Comparison of ENCODE assay signal across 17 cellular contexts in the genomic region with DNA sequence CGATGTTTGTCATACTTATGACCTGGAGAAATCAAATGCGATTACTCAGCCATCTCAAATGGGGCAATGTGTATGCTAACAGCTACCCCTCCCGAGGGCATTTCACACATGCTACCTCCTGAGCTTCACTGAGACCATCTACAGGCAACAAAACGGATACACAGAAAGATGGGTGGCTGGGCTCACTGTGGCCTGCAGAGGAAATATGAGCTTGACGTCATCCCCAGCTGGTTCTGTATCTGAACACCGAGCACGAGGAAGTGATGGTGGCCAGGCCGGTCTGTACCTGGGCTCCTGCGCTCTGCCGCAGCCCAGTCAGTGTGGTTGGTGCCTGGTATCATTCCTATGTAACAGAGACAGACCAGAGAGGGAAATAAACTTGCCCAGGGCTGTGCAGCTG.
DNase-seq lines count a peak whose midpoint lies in the region; TF ChIP-seq lines count a peak whose summit lies in the region.
"Had no signal": no experiment of that assay in that cellular context is flagged by ENCODE, and none has a peak within 500 bp of the region (broad histone marks: within the 10 kb centered on the region; RNA-seq: fewer than 3 reads in every experiment).

No MANE protein-coding gene starts in this region.

- no peaks in the 10 kb centered on the region for H4K20me1 ChIP-seq in neural cell (ENCODE audit: insufficient read depth)

- H3K27me3 ChIP-seq in cardiac muscle cell = no peaks in the 10 kb centered on the region
- H3K27me3 ChIP-seq in endodermal cell (ENCODE audit: control insufficient read depth, insufficient read depth, low read length, poor library complexity, severe bottlenecking) = peaks cover 9% of the 10 kb centered on the region
- no peaks in the 10 kb centered on the region for H3K27me3 ChIP-seq in neural cell (ENCODE audit: insufficient read depth, low read depth, low read length)
- no peaks in the 10 kb centered on the region for H3K27me3 ChIP-seq in thyroid gland
- H3K27me3 ChIP-seq in MG63 = no peaks in the 10 kb centered on the region

- no peaks in the 10 kb centered on the region for H3K9me3 Mint-ChIP-seq in endodermal cell
- H3K9me3 Mint-ChIP-seq: activated T-helper 2 cell treated with anti-CD3 and anti-CD28 coated beads, Interferon-gamma antibody, Interleukin-2, Interleukin-4, amounts not matched to agents 10 μg/mL and 5 μg/mL and 100 μg/mL, durations not matched to agents 14 hours and 24 hours and 36 hours had no signal

- intact Hi-C loops in cardiac septum (cut with DNase I) = loop anchor here (5.0 to 10.0 kb wide), 3 partner anchors 179 to 363 kb away; no protein-coding TSS in a partner anchor
- intact Hi-C loops in thyroid gland (cut with DNase I) = no loop called here

- H3F3A ChIP-seq in neural cell (ENCODE audit: insufficient read depth, low read length, poor library complexity, severe bottlenecking) = no peaks in the 10 kb centered on the region

- H3K36me3 ChIP-seq in cardiac muscle cell (no peaks in the 10 kb centered on the region), endodermal cell (ENCODE audit: control insufficient read depth, insufficient read depth, low read length) (no peaks in the 10 kb centered on the region), neural cell (ENCODE audit: insufficient read depth, low read length) (no peaks in the 10 kb centered on the region), thyroid gland (no peaks in the 10 kb centered on the region), MG63 (no peaks in the 10 kb centered on the region)
- H3K36me3 ChIP-seq: spleen had no signal

- H3K4me1 ChIP-seq in cardiac muscle cell (ENCODE audit: low read depth) (peaks cover 18% of the 10 kb centered on the region), endodermal cell (ENCODE audit: control insufficient read depth, insufficient read depth, low read length) (no peaks in the 10 kb centered on the region), thyroid gland (peaks cover 23 to 49% of the 10 kb centered on the region in 2 donors)

- H3K4me1 Mint-ChIP-seq in endodermal cell = peaks cover 21% of the 10 kb centered on the region

- no peaks in the 10 kb centered on the region for H3K36me3 Mint-ChIP-seq in endodermal cell (ENCODE audit: low read depth)

- H3K27me3 Mint-ChIP-seq in endodermal cell (ENCODE audit: insufficient read depth) = peaks cover 23% of the 10 kb centered on the region

- TF ChIP-seq CTCF in cardiac muscle cell (IDR thresholded peaks at IDR 0.05; ENCODE audit: low read depth, low read length) = no peak
- TF ChIP-seq CTCF in endodermal cell (conservative IDR thresholded peaks at IDR 0.05) = no peak
- TF ChIP-seq CTCF in neural cell (IDR thresholded peaks at IDR 0.05; ENCODE audit: poor library complexity, severe bottlenecking) = no peak
- TF ChIP-seq CTCF in thyroid gland (IDR thresholded peaks at IDR 0.05) = no peak

- no peaks in the 10 kb centered on the region for H3K9me3 ChIP-seq in cardiac muscle cell (ENCODE audit: low read depth)
- H3K9me3 ChIP-seq in endodermal cell (ENCODE audit: control insufficient read depth, low read length) = no peaks in the 10 kb centered on the region
- H3K9me3 ChIP-seq in neural cell (ENCODE audit: low read length) = no peaks in the 10 kb centered on the region
- no peaks in the 10 kb centered on the region for H3K9me3 ChIP-seq in thyroid gland
- H3K9me3 ChIP-seq in MG63 = no peaks in the 10 kb centered on the region
- H3K9me3 ChIP-seq: spleen had no signal

- peak overlapping the region; percentile 89 for H3K9ac ChIP-seq in endodermal cell (ENCODE audit: extremely low read depth, low read length, poor library complexity, severe bottlenecking)
- peak overlapping the region; percentile 81 for H3K9ac ChIP-seq in neural cell (ENCODE audit: low read length)
- H3K9ac ChIP-seq: KMS-11 had no signal

- H3K4me3 ChIP-seq in cardiac muscle cell (no peak overlapping the region), endodermal cell (ENCODE audit: low read length) (no peak overlapping the region), neural cell (ENCODE audit: low read length) (no peak overlapping the region), thyroid gland (replicated peaks in 1 of 3) (no peak overlapping the region), MG63 (no peak overlapping the region)
- H3K4me3 ChIP-seq: GM12878 had no signal

- no peak overlapping the region for H2AFZ ChIP-seq in neural cell (ENCODE audit: low read depth, low read length)

- no peak overlapping the region for H3K4me2 ChIP-seq in neural cell (ENCODE audit: low read length)
- H3K4me2 ChIP-seq: KMS-11 had no signal

- no peak for DNase-seq in cardiac muscle cell (ENCODE audit: low read depth in 1 of 2, low spot score in 1 of 2)
- DNase-seq in cardiac septum (ENCODE audit: low spot score) = no peak
- peak; percentile 45 for DNase-seq in endodermal cell
- no peak for DNase-seq in thyroid gland
- DNase-seq in middle frontal gyrus (ENCODE audit: extremely low spot score, low spot score) = no peak
- no peak for DNase-seq in MG63
- no peak for DNase-seq in NCI-H1105 treated with DMSO at 0.1 percent for 48 hours (lab: John Stamatoyannopoulos, UW)
- DNase-seq: activated CD4-positive, alpha-beta T cell treated with anti-CD3 and anti-CD28 coated beads for 1 hour; GF-D8; kidney; NCI-H748 treated with DMSO at 0.1 percent for 48 hours; spleen; T-helper 9 cell had no signal

- TF ChIP-seq RAD21 in neural cell (conservative IDR thresholded peaks at IDR 0.05) = no peak

- peak overlapping the region; percentile 79 for H3K4me3 Mint-ChIP-seq in endodermal cell

- peak overlapping the region; percentile 97 for H3K27ac ChIP-seq in cardiac muscle cell
- peak overlapping the region; percentile 98 for H3K27ac ChIP-seq in endodermal cell (ENCODE audit: low read depth, low read length)
- H3K27ac ChIP-seq in neural cell (ENCODE audit: low read length) = peak overlapping the region; percentile 93
- peak overlapping the region; percentile 86 to 97 (median 90) for H3K27ac ChIP-seq in thyroid gland
- H3K27ac ChIP-seq: KMS-11 had no signal

- TF ChIP-seq POLR2A in thyroid gland (IDR thresholded peaks at IDR 0.05) = no peak

- no peak overlapping the region for H3K27ac Mint-ChIP-seq in endodermal cell
- H3K27ac Mint-ChIP-seq: activated T-helper 2 cell treated with anti-CD3 and anti-CD28 coated beads, Interferon-gamma antibody, Interleukin-2, Interleukin-4, amounts not matched to agents 10 μg/mL and 5 μg/mL and 100 μg/mL, durations not matched to agents 14 hours and 24 hours and 36 hours had no signal

- TF ChIP-seq EP300 in neural cell (conservative IDR thresholded peaks at IDR 0.05; ENCODE audit: poor library complexity, severe bottlenecking) = no peak

- WGBS in endodermal cell (ENCODE audit: insufficient coverage in 1 of 2, insufficient read length in 1 of 2), 2 experiments = 94 to 95% methylated on average over 10 of the region's 10 CpGs
- 85 to 96% methylated on average over 8 to 10 of the region's 10 CpGs for WGBS in thyroid gland, 2 donors

- no peaks in the 10 kb centered on the region for H3K79me2 ChIP-seq in neural cell (replicated peaks; ENCODE audit: insufficient read depth, low read length)

- no peaks in the 10 kb centered on the region for H3K9me2 ChIP-seq in neural cell (ENCODE audit: insufficient read depth, low read length)

TF ChIP-seq in neural cell, 6 proteins besides CTCF, POLR2A, EP300 and RAD21:
- TF ChIP-seq TAF1 (IDR thresholded peaks at IDR 0.05; ENCODE audit: low read depth) = no peak
- TF ChIP-seq MXI1 (conservative IDR thresholded peaks at IDR 0.05; ENCODE audit: poor library complexity, severe bottlenecking) = no peak
- no peak for TF ChIP-seq EZH2 (IDR thresholded peaks at IDR 0.05; ENCODE audit: borderline replicate concordance, insufficient read depth, low read length, poor library complexity, severe bottlenecking)
- TF ChIP-seq, protein P1, sequence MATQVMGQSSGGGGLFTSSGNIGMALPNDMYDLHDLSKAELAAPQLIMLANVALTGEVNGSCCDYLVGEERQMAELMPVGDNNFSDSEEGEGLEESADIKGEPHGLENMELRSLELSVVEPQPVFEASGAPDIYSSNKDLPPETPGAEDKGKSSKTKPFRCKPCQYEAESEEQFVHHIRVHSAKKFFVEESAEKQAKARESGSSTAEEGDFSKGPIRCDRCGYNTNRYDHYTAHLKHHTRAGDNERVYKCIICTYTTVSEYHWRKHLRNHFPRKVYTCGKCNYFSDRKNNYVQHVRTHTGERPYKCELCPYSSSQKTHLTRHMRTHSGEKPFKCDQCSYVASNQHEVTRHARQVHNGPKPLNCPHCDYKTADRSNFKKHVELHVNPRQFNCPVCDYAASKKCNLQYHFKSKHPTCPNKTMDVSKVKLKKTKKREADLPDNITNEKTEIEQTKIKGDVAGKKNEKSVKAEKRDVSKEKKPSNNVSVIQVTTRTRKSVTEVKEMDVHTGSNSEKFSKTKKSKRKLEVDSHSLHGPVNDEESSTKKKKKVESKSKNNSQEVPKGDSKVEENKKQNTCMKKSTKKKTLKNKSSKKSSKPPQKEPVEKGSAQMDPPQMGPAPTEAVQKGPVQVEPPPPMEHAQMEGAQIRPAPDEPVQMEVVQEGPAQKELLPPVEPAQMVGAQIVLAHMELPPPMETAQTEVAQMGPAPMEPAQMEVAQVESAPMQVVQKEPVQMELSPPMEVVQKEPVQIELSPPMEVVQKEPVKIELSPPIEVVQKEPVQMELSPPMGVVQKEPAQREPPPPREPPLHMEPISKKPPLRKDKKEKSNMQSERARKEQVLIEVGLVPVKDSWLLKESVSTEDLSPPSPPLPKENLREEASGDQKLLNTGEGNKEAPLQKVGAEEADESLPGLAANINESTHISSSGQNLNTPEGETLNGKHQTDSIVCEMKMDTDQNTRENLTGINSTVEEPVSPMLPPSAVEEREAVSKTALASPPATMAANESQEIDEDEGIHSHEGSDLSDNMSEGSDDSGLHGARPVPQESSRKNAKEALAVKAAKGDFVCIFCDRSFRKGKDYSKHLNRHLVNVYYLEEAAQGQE (IDR thresholded peaks at IDR 0.05; ENCODE audit: borderline replicate concordance) = no peak
- TF ChIP-seq POLR2AphosphoS5 (IDR thresholded peaks at IDR 0.05) = no peak
- no peak for TF ChIP-seq SMC3 (conservative IDR thresholded peaks at IDR 0.05; ENCODE audit: poor library complexity)
TF ChIP-seq in neural cell: peak in this region for 0.
